Comparison of ENCODE assay signal across 9 cellular contexts in the genomic region with DNA sequence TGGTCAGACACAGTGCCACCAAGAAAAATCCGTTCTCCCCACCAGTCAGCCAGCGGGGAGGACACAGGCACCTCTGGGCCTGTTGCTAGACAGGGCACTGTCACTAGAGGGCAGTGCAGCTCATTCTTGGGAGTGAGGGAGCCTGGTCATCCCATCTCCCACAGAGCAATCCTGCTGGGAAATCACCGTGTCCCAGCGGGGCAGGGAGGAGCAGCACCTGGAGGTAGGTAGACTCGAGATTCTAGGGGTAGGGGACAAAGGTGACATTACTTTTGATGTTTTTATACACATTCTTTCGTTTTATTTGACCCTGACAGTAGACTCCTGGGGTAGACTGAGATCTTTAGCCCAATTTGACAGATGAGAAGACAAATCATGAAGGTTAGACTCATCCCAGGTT. TPM values are rescaled to one million over a fixed set of nuclear protein-coding genes. Genes with fewer than 3 reads are reported as not detected.
DNase-seq lines count a peak whose midpoint lies in the region; ATAC-seq and TF ChIP-seq lines count a peak whose summit lies in the region.
"Had no signal": no experiment of that assay in that cellular context is flagged by ENCODE, and none has a peak within 500 bp of the region (broad histone marks: within the 10 kb centered on the region; RNA-seq: fewer than 3 reads in every experiment).

No MANE protein-coding gene starts in this region.

- no peaks in the 10 kb centered on the region for H3K36me3 Mint-ChIP-seq in CD4-positive, CD25-positive, alpha-beta regulatory T cell
- no peaks in the 10 kb centered on the region for H3K36me3 Mint-ChIP-seq in nephron (ENCODE audit: low read depth)

- peaks cover 11% of the 10 kb centered on the region for H3K27me3 Mint-ChIP-seq in CD4-positive, CD25-positive, alpha-beta regulatory T cell
- peaks cover 37% of the 10 kb centered on the region for H3K27me3 Mint-ChIP-seq in nephron (ENCODE audit: low read depth)
- H3K27me3 Mint-ChIP-seq in stimulated activated naive CD8-positive, alpha-beta T cell treated with anti-CD3 and anti-CD28 coated beads, Interleukin-15, amount 100 ng/mL, for 72 hours = peaks cover 17% of the 10 kb centered on the region

- H3K4me3 ChIP-seq in CD4-positive, CD25-positive, alpha-beta regulatory T cell (ENCODE audit: low read depth, low read length) = no peak overlapping the region
- no peak overlapping the region for H3K4me3 ChIP-seq in esophagus squamous epithelium
- H3K4me3 ChIP-seq: SK-N-MC had no signal

- peak; percentile 71 to 72 for ATAC-seq in CD4-positive, CD25-positive, alpha-beta regulatory T cell (ENCODE audit: low read depth in 2 of 2)
- ATAC-seq in GM19438 (IDR thresholded peaks at IDR 0.05; ENCODE audit: low read depth, unreplicated experiment) = peak; percentile 94
- peak; percentile 86 for ATAC-seq in stimulated activated naive CD8-positive, alpha-beta T cell treated with anti-CD3 and anti-CD28 coated beads, Interleukin-15, amount 100 ng/mL, for 72 hours

- peaks cover 18% of the 10 kb centered on the region for H3K27me3 ChIP-seq in CD4-positive, CD25-positive, alpha-beta regulatory T cell (ENCODE audit: control insufficient read depth, insufficient read depth, low read length)
- peaks cover 0 to 48% (median 0%) of the 10 kb centered on the region in 4 donors for H3K27me3 ChIP-seq in esophagus squamous epithelium

- H3K4me1 ChIP-seq in CD4-positive, CD25-positive, alpha-beta regulatory T cell (ENCODE audit: control insufficient read depth, insufficient read depth, low read length, poor library complexity, severe bottlenecking) = no peaks in the 10 kb centered on the region
- H3K4me1 ChIP-seq in esophagus squamous epithelium = peaks cover 0 to 5% (median 0%) of the 10 kb centered on the region in 3 donors

- no peak overlapping the region for H3K27ac Mint-ChIP-seq in CD4-positive, CD25-positive, alpha-beta regulatory T cell
- H3K27ac Mint-ChIP-seq in nephron = no peak overlapping the region
- no peak overlapping the region for H3K27ac Mint-ChIP-seq in stimulated activated naive CD8-positive, alpha-beta T cell treated with anti-CD3 and anti-CD28 coated beads, Interleukin-15, amount 100 ng/mL, for 72 hours

- DNase-seq in CD4-positive, CD25-positive, alpha-beta regulatory T cell = peak; percentile 29 to 45 (median 31)
- DNase-seq in HK-2 (ENCODE audit: unreplicated experiment) (peak; percentile 87), NOMO-1 treated with DMSO at 0.1 percent for 48 hours (lab: John Stamatoyannopoulos, UW; ENCODE audit: unreplicated experiment) (peak; percentile 48), activated T-cell treated with anti-CD3 and anti-CD28 coated beads for 1 hour (ENCODE audit: low read depth) (peak; percentile 55), esophagus squamous epithelium (lab: John Stamatoyannopoulos, UW) (no peak)
- DNase-seq in stimulated activated naive CD8-positive, alpha-beta T cell treated with anti-CD3 and anti-CD28 coated beads, Interleukin-15, amount 100 ng/mL, for 72 hours = peak; percentile 62 to 66

- no peak overlapping the region for H3K27ac ChIP-seq in CD4-positive, CD25-positive, alpha-beta regulatory T cell (ENCODE audit: insufficient read depth, low read length, poor library complexity, severe bottlenecking)
- no peak overlapping the region for H3K27ac ChIP-seq in esophagus squamous epithelium
- H3K27ac ChIP-seq: SK-N-MC had no signal

- H3K9me3 Mint-ChIP-seq in CD4-positive, CD25-positive, alpha-beta regulatory T cell = peaks cover 0 to 2% (median 0%) of the 10 kb centered on the region in 7 donors
- H3K9me3 Mint-ChIP-seq in nephron = no peaks in the 10 kb centered on the region
- H3K9me3 Mint-ChIP-seq in stimulated activated naive CD8-positive, alpha-beta T cell treated with anti-CD3 and anti-CD28 coated beads, Interleukin-15, amount 100 ng/mL, for 72 hours = no peaks in the 10 kb centered on the region

- H3K4me1 Mint-ChIP-seq in CD4-positive, CD25-positive, alpha-beta regulatory T cell = no peaks in the 10 kb centered on the region
- H3K4me1 Mint-ChIP-seq in nephron = no peaks in the 10 kb centered on the region
- H3K4me1 Mint-ChIP-seq in stimulated activated naive CD8-positive, alpha-beta T cell treated with anti-CD3 and anti-CD28 coated beads, Interleukin-15, amount 100 ng/mL, for 72 hours = no peaks in the 10 kb centered on the region

- no peak for TF ChIP-seq POLR2A in esophagus squamous epithelium (IDR thresholded peaks at IDR 0.05)

- no peaks in the 10 kb centered on the region for H3K9me3 ChIP-seq in CD4-positive, CD25-positive, alpha-beta regulatory T cell (ENCODE audit: control insufficient read depth in 2 of 2, low read length in 2 of 2)
- no peaks in the 10 kb centered on the region for H3K9me3 ChIP-seq in esophagus squamous epithelium

- no peaks in the 10 kb centered on the region for H3K36me3 ChIP-seq in CD4-positive, CD25-positive, alpha-beta regulatory T cell (ENCODE audit: control insufficient read depth, insufficient read depth, low read length)
- no peaks in the 10 kb centered on the region for H3K36me3 ChIP-seq in esophagus squamous epithelium

- 4 to 7% methylated on average over 4 to 6 of the region's 6 CpGs for WGBS in esophagus squamous epithelium, 2 donors

- TF ChIP-seq CTCF in esophagus squamous epithelium (IDR thresholded peaks at IDR 0.05) (peak; percentile 80 to 93 (median 87)), nephron (IDR thresholded peaks at IDR 0.05; ENCODE audit: unreplicated experiment in 3 of 3) (peak; percentile 92 to 97 (median 93))

- intact Hi-C loops in esophagus squamous epithelium (cut with DNase I) = loop anchor here (10.0 kb wide), 1 partner anchor 48 kb away; no protein-coding TSS in a partner anchor

- no peak overlapping the region for H3K4me3 Mint-ChIP-seq in CD4-positive, CD25-positive, alpha-beta regulatory T cell
- H3K4me3 Mint-ChIP-seq in nephron = no peak overlapping the region
- H3K4me3 Mint-ChIP-seq in stimulated activated naive CD8-positive, alpha-beta T cell treated with anti-CD3 and anti-CD28 coated beads, Interleukin-15, amount 100 ng/mL, for 72 hours = no peak overlapping the region

RNA-seq across cellular contexts. Expression of a gene that starts 6.7 kb away (rescaled TPM):
- not detected for total RNA-seq in CD4-positive, CD25-positive, alpha-beta regulatory T cell
- polyA plus RNA-seq in CD4-positive, CD25-positive, alpha-beta regulatory T cell = not detected
- under 1 TPM in 1 of 4 donors, not detected in 3; 0.19 TPM for total RNA-seq in esophagus squamous epithelium
